17 cellular contexts compared by ENCODE assay signal in the genomic region with DNA sequence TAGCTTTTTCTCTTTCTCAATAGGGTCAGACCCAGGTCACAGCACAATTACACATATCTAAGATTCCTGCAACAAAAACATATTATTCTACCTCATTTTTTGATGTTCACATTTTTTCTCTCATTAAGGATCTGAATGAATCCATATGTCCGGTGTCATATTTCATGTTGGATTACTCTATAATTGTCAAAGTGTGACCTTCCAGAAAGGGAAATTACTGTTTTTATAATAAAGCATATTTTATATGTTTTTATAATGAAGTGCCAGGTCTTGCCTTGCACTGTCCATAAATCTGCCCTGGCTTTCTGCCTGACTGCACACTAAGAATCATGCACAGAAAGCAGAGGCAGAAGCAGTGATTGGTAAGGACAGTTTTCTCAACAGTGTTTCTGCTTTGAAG.
DNase-seq lines count a peak whose midpoint lies in the region; ATAC-seq, FAIRE-seq and TF ChIP-seq lines count a peak whose summit lies in the region.
"Had no signal": no experiment of that assay in that cellular context is flagged by ENCODE, and none has a peak within 500 bp of the region (broad histone marks: within the 10 kb centered on the region; RNA-seq: fewer than 3 reads in every experiment).

No MANE protein-coding gene starts in this region.

- intact Hi-C loops in tibial artery (cut with DNase I; ENCODE audit: low total_unique reads): no loop called here

- H3K4me1 ChIP-seq in tibial artery: no peaks in the 10 kb centered on the region
- H3K4me1 ChIP-seq: transverse colon had no signal

- H3K4me3 ChIP-seq in fibroblast of mammary gland (ENCODE audit: control insufficient read depth, low read depth, low read length): no peak overlapping the region
- no peak overlapping the region for H3K4me3 ChIP-seq in tibial artery
- H3K4me3 ChIP-seq: GM12878, transverse colon had no signal

- H3K27ac ChIP-seq in tibial artery: no peak overlapping the region
- H3K27ac ChIP-seq: foreskin keratinocyte, transverse colon had no signal

- no peaks in the 10 kb centered on the region for H3K9me3 ChIP-seq in tibial artery
- H3K9me3 ChIP-seq: transverse colon had no signal

- no peak for TF ChIP-seq CTCF in fibroblast of mammary gland (conservative IDR thresholded peaks at IDR 0.05; ENCODE audit: control insufficient read depth, insufficient read depth, low read depth, low read length)
- no peak for TF ChIP-seq CTCF in tibial artery (IDR thresholded peaks at IDR 0.05)

- H3K36me3 ChIP-seq in tibial artery: no peaks in the 10 kb centered on the region
- H3K36me3 ChIP-seq: transverse colon had no signal

- FAIRE-seq in urothelium cell line (lab: Jason Lieb, UNC): no peak
- FAIRE-seq: GM12878 had no signal

- ATAC-seq in HG03442 (IDR thresholded peaks at IDR 0.05; ENCODE audit: unreplicated experiment): no peak
- ATAC-seq: activated naive CD8-positive, alpha-beta T cell treated with anti-CD3 and anti-CD28 coated beads, Interleukin-2, amount 50 U/mL, for 24 hours; foreskin keratinocyte; GM12878 had no signal

- peak; percentile 3 for DNase-seq in SIG-M5 treated with dmso at 0.1 percent for 504 hours (lab: John Stamatoyannopoulos, UW; ENCODE audit: unreplicated experiment)
- DNase-seq in SIG-M5 (lab: John Stamatoyannopoulos, UW): no peak
- DNase-seq in NCI-H69 (lab: John Stamatoyannopoulos, UW): peak; percentile 92
- DNase-seq in fibroblast of mammary gland (ENCODE audit: low read depth): peak; percentile 49
- DNase-seq in urothelium cell line (ENCODE audit: low spot score): no peak
- no peak for DNase-seq in tibial artery
- no peak for DNase-seq in stimulated activated naive CD4-positive, alpha-beta T cell treated with Interleukin-2 at 50 U/mL for 16 hours (lab: John Stamatoyannopoulos, UW)
- DNase-seq: activated CD4-positive, alpha-beta T cell treated with anti-CD3 and anti-CD28 coated beads for 4 hours; activated naive CD8-positive, alpha-beta T cell treated with anti-CD3 and anti-CD28 coated beads, Interleukin-2, amount 50 U/mL, for 24 hours; activated T-cell treated with anti-CD3 and anti-CD28 coated beads, Interleukin-2, amount 50 U/mL, for 1 hour; foreskin keratinocyte; NCI-H345; posterior cingulate gyrus; RPMI8226; transverse colon had no signal

- H3K27me3 ChIP-seq in tibial artery: no peaks in the 10 kb centered on the region
- H3K27me3 ChIP-seq: foreskin keratinocyte, transverse colon had no signal

Comparison
In these comparisons a context has a peak if more than half of its experiments do, and no peak if none do; other contexts are left out.
1. DNase-seq: peak in SIG-M5 treated with dmso at 0.1 percent for 504 hours (single experiment), NCI-H69 (single experiment) and fibroblast of mammary gland (single experiment); none in SIG-M5 (single experiment), urothelium cell line (single experiment), tibial artery (0 of 2) and stimulated activated naive CD4-positive, alpha-beta T cell treated with Interleukin-2 at 50 U/mL for 16 hours (single experiment).